ENCODE assay signal across 9 cellular contexts in genomic region chr7:105934577-105935185, GRCh38.
A peak's percentile ranks its signal among the peaks of the same experiment; 100 is the strongest.
DNase-seq lines count a peak whose midpoint lies in the region; TF ChIP-seq lines count a peak whose summit lies in the region.
"Had no signal": no experiment of that assay in that cellular context is flagged by ENCODE, and none has a peak within 500 bp of the region (broad histone marks: within the 10 kb centered on the region; RNA-seq: fewer than 3 reads in every experiment).

No MANE protein-coding gene starts in this region.

- peak; percentile 63 for TF ChIP-seq RAD21 in Ishikawa (IDR thresholded peaks at IDR 0.05; ENCODE audit: low read depth)

- TF ChIP-seq EP300 in Ishikawa (IDR thresholded peaks at IDR 0.05; ENCODE audit: borderline replicate concordance) = no peak

- no peak overlapping the region for H3K4me3 ChIP-seq in retinal pigment epithelial cell (ENCODE audit: low read length)
- H3K4me3 ChIP-seq: HAP-1 had no signal

- H3K27ac ChIP-seq in C4-2B = no peak overlapping the region

- DNase-seq in RPMI8226 = peak; percentile 57
- DNase-seq in germinal center (ENCODE audit: low spot score) = peak; percentile 12
- DNase-seq in retinal pigment epithelial cell (ENCODE audit: low read depth) = peak; percentile 70
- no peak for DNase-seq in stimulated activated CD4-positive, alpha-beta T cell treated with anti-CD3 and anti-CD28 coated beads, Interleukin-2, amount 100 ng/mL, for 24 hours
- no peak for DNase-seq in stimulated activated CD4-positive, alpha-beta T cell treated with anti-CD3 and anti-CD28 coated beads, Interleukin-2, amount 100 ng/mL, for 48 hours
- DNase-seq in activated T-cell treated with anti-CD3 and anti-CD28 coated beads, Interleukin-2, amount 50 U/mL, for 48 hours = no peak

- TF ChIP-seq CTCF in C4-2B (conservative IDR thresholded peaks at IDR 0.05) = peak; percentile 78
- peak; percentile 65 for TF ChIP-seq CTCF in retinal pigment epithelial cell (conservative IDR thresholded peaks at IDR 0.05; ENCODE audit: low read depth, low read length)

TF ChIP-seq in Ishikawa, 13 proteins besides CTCF, POLR2A, EP300 and RAD21:
- TF ChIP-seq CREB1 (IDR thresholded peaks at IDR 0.05; ENCODE audit: low read depth) = no peak
- TF ChIP-seq REST (IDR thresholded peaks at IDR 0.05; ENCODE audit: low read depth) = no peak
- no peak for TF ChIP-seq ZBTB7A (IDR thresholded peaks at IDR 0.05; ENCODE audit: low read depth)
- TF ChIP-seq TCF12 (IDR thresholded peaks at IDR 0.05; ENCODE audit: low read depth) = no peak

Comparison
In these comparisons a context has a peak if more than half of its experiments do, and no peak if none do; other contexts are left out.
1. DNase-seq: peak in RPMI8226 (single experiment), germinal center (single experiment) and retinal pigment epithelial cell (single experiment); none in stimulated activated CD4-positive, alpha-beta T cell treated with anti-CD3 and anti-CD28 coated beads, Interleukin-2, amount 100 ng/mL, for 24 hours (0 of 2), stimulated activated CD4-positive, alpha-beta T cell treated with anti-CD3 and anti-CD28 coated beads, Interleukin-2, amount 100 ng/mL, for 48 hours (0 of 2) and activated T-cell treated with anti-CD3 and anti-CD28 coated beads, Interleukin-2, amount 50 U/mL, for 48 hours (0 of 2).